ENCODE assay signal across 1 cellular context in genomic region chr10:30079423-30079822, GRCh38.
TF ChIP-seq lines count a peak whose summit lies in the region.

No MANE protein-coding gene starts in this region.

TF ChIP-seq in SK-N-SH treated with all-trans-retinoic acid at 6 μM for 48 hours, 23 proteins besides CTCF, POLR2A, EP300 and RAD21 (continued from another document):
- TF ChIP-seq CSRNP3 (CRISPR knock-in tag; IDR thresholded peaks at IDR 0.05) = no peak
TF ChIP-seq in SK-N-SH treated with all-trans-retinoic acid at 6 μM for 48 hours: peak in this region for 0.
